In the genomic region with DNA sequence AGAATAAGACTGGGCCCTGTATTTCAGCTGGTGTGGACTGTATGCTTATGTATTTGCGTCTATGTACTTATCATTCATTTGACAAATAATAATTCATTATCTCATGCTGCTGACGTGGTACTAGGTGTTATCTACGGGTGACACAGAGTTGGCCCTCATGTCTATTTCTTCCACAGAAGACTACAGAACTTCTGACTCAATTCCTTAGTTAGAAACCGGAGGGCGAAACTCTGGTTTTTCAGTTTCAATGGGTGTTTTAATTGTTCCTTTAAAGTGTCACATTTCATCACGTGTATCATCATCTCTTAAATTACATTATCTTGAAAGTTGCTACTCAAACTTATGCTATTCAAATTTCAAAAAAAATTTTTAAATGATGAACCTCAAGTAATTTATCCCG, we compare ENCODE assay signal across 8 cellular contexts.
DNase-seq lines count a peak whose midpoint lies in the region; ATAC-seq and TF ChIP-seq lines count a peak whose summit lies in the region.

No MANE protein-coding gene starts in this region.

- no peak overlapping the region for H3K27ac ChIP-seq in uterus
- no peak overlapping the region for H3K27ac ChIP-seq in right atrium auricular region

- ATAC-seq in GM18505 (IDR thresholded peaks at IDR 0.05; ENCODE audit: unreplicated experiment) = peak; percentile 49
- peak; percentile 51 for ATAC-seq in GM21367 (IDR thresholded peaks at IDR 0.05; ENCODE audit: unreplicated experiment)
- ATAC-seq in HG03280 (IDR thresholded peaks at IDR 0.05; ENCODE audit: unreplicated experiment) = peak; percentile 68

- no peaks in the 10 kb centered on the region for H3K9me3 Mint-ChIP-seq in activated T-helper 2 cell treated with anti-CD3 and anti-CD28 coated beads, Interferon-gamma antibody, Interleukin-2, Interleukin-4, amounts not matched to agents 10 μg/mL and 5 μg/mL and 100 μg/mL, durations not matched to agents 14 hours and 24 hours and 36 hours

- H3K9me3 ChIP-seq in uterus (no peaks in the 10 kb centered on the region), right atrium auricular region (no peaks in the 10 kb centered on the region)

- H3K4me3 ChIP-seq in uterus = no peak overlapping the region
- no peak overlapping the region for H3K4me3 ChIP-seq in right atrium auricular region

- no peak overlapping the region for H3K27ac Mint-ChIP-seq in activated T-helper 2 cell treated with anti-CD3 and anti-CD28 coated beads, Interferon-gamma antibody, Interleukin-2, Interleukin-4, amounts not matched to agents 10 μg/mL and 5 μg/mL and 100 μg/mL, durations not matched to agents 14 hours and 24 hours and 36 hours

- H3K4me1 ChIP-seq in uterus = no peaks in the 10 kb centered on the region
- no peaks in the 10 kb centered on the region for H3K4me1 ChIP-seq in right atrium auricular region

- H3K36me3 ChIP-seq in uterus = no peaks in the 10 kb centered on the region
- H3K36me3 ChIP-seq in right atrium auricular region = no peaks in the 10 kb centered on the region

- DNase-seq in activated T-helper 2 cell treated with anti-CD3 and anti-CD28 coated beads, Interferon-gamma antibody, Interleukin-2, Interleukin-4, amounts not matched to agents 10 μg/mL and 5 μg/mL and 100 μg/mL, durations not matched to agents 14 hours and 24 hours and 36 hours (ENCODE audit: low spot score) = peak; percentile 31
- DNase-seq in uterus (no peak), activated gamma-delta T cell treated with Interleukin-2 at 50 U/mL for 16 hours (no peak), NCI-H2171 (lab: John Stamatoyannopoulos, UW) (no peak), right atrium auricular region (ENCODE audit: low spot score) (no peak)

- H3K36me3 Mint-ChIP-seq in activated T-helper 2 cell treated with anti-CD3 and anti-CD28 coated beads, Interferon-gamma antibody, Interleukin-2, Interleukin-4, amounts not matched to agents 10 μg/mL and 5 μg/mL and 100 μg/mL, durations not matched to agents 14 hours and 24 hours and 36 hours (ENCODE audit: low read depth) = peaks cover 2% of the 10 kb centered on the region

- no peak for TF ChIP-seq CTCF in uterus (IDR thresholded peaks at IDR 0.05)
- no peak for TF ChIP-seq CTCF in right atrium auricular region (IDR thresholded peaks at IDR 0.05)

- H3K27me3 ChIP-seq in uterus (no peaks in the 10 kb centered on the region), right atrium auricular region (no peaks in the 10 kb centered on the region)

- intact Hi-C loops in activated T-helper 2 cell treated with anti-CD3 and anti-CD28 coated beads, Interferon-gamma antibody, Interleukin-2, Interleukin-4, amounts not matched to agents 10 μg/mL and 5 μg/mL and 100 μg/mL, durations not matched to agents 14 hours and 24 hours and 36 hours (cut with micrococcal nuclease) = loop anchor here (1.0 to 10.0 kb wide), 17 partner anchors 27 to 1235 kb away; a partner anchor contains a TSS
- intact Hi-C loops in uterus (cut with DNase I; ENCODE audit: low total_unique reads) = no loop called here

- H3K4me1 Mint-ChIP-seq in activated T-helper 2 cell treated with anti-CD3 and anti-CD28 coated beads, Interferon-gamma antibody, Interleukin-2, Interleukin-4, amounts not matched to agents 10 μg/mL and 5 μg/mL and 100 μg/mL, durations not matched to agents 14 hours and 24 hours and 36 hours (ENCODE audit: low read depth) = peaks cover 55% of the 10 kb centered on the region

- no peaks in the 10 kb centered on the region for H3K27me3 Mint-ChIP-seq in activated T-helper 2 cell treated with anti-CD3 and anti-CD28 coated beads, Interferon-gamma antibody, Interleukin-2, Interleukin-4, amounts not matched to agents 10 μg/mL and 5 μg/mL and 100 μg/mL, durations not matched to agents 14 hours and 24 hours and 36 hours (ENCODE audit: low read depth)

- no peak for TF ChIP-seq POLR2A in GM18505 (IDR thresholded peaks at IDR 0.05; ENCODE audit: borderline replicate concordance, extremely low read depth, insufficient read depth, insufficient read length)
- no peak for TF ChIP-seq POLR2A in uterus (IDR thresholded peaks at IDR 0.05)

- no peak overlapping the region for H3K4me3 Mint-ChIP-seq in activated T-helper 2 cell treated with anti-CD3 and anti-CD28 coated beads, Interferon-gamma antibody, Interleukin-2, Interleukin-4, amounts not matched to agents 10 μg/mL and 5 μg/mL and 100 μg/mL, durations not matched to agents 14 hours and 24 hours and 36 hours (ENCODE audit: low read depth)
